29 cellular contexts compared by ENCODE assay signal in genomic region chr7:98192781-98193457, GRCh38. TPM values are rescaled to one million over a fixed set of nuclear protein-coding genes. Genes with fewer than 3 reads are reported as not detected.
"Had no signal": no experiment of that assay in that cellular context is flagged by ENCODE, and none has a peak within 500 bp of the region (broad histone marks: within the 10 kb centered on the region; RNA-seq: fewer than 3 reads in every experiment).

No MANE protein-coding gene starts in this region.

- DNase-seq: activated CD4-positive, alpha-beta T cell treated with anti-CD3 and anti-CD28 coated beads for 4 hours; activated CD4-positive, alpha-beta T cell treated with anti-CD3 and anti-CD28 coated beads, Interleukin-2, amount 50 U/mL, for 4 hours; activated effector memory CD4-positive, alpha-beta T cell treated with Interleukin-2 at 50 U/mL for 16 hours; activated naive CD4-positive, alpha-beta T cell treated with anti-CD3 and anti-CD28 coated beads for 36 hours; activated naive CD8-positive, alpha-beta T cell treated with anti-CD3 and anti-CD28 coated beads for 36 hours; aorta; brain microvascular endothelial cell; caudate nucleus; dermis blood vessel endothelial cell; effector CD4-positive, alpha-beta T cell; hippocampal formation; immature natural killer cell; left colon; naive B cell; pancreas; stimulated activated CD4-positive, alpha-beta T cell treated with anti-CD3 and anti-CD28 coated beads, Interleukin-1b, Interleukin-23, amount 100 ng/mL, for 48 hours; stimulated activated CD4-positive, alpha-beta T cell treated with anti-CD3 and anti-CD28 coated beads, Interleukin-4, amount 100 ng/mL, for 4 hours; stimulated activated CD8-positive, alpha-beta memory T cell treated with anti-CD3 and anti-CD28 coated beads, Interleukin-4, amount 100 ng/mL, for 48 hours; stimulated activated naive CD8-positive, alpha-beta T cell treated with anti-CD3 and anti-CD28 coated beads, Interleukin-15, amount 100 ng/mL, for 72 hours; substantia nigra had no signal

- H3K4me3 ChIP-seq: adrenal gland, esophagus muscularis mucosa, pancreas, prostate gland, smooth muscle cell, upper lobe of left lung, vagina had no signal

- H3K4me1 ChIP-seq: adrenal gland, esophagus muscularis mucosa, pancreas, prostate gland, vagina had no signal

- H3K27ac ChIP-seq: adrenal gland, brain microvascular endothelial cell, esophagus muscularis mucosa, pancreas, prostate gland, upper lobe of left lung, vagina, VCaP had no signal

- H3K9me3 Mint-ChIP-seq: activated naive CD4-positive, alpha-beta T cell treated with anti-CD3 and anti-CD28 coated beads for 36 hours; immature natural killer cell had no signal

- H3K9me3 ChIP-seq: adrenal gland, esophagus muscularis mucosa, pancreas, prostate gland, upper lobe of left lung, vagina had no signal

- H3K27me3 Mint-ChIP-seq: activated naive CD8-positive, alpha-beta T cell treated with anti-CD3 and anti-CD28 coated beads for 36 hours; stimulated activated naive CD8-positive, alpha-beta T cell treated with anti-CD3 and anti-CD28 coated beads, Interleukin-15, amount 100 ng/mL, for 72 hours had no signal

- H3K27ac Mint-ChIP-seq: activated naive CD4-positive, alpha-beta T cell treated with anti-CD3 and anti-CD28 coated beads for 36 hours; activated naive CD8-positive, alpha-beta T cell treated with anti-CD3 and anti-CD28 coated beads for 36 hours; immature natural killer cell; mesothelial cell of epicardium; naive B cell; stimulated activated memory B cell treated with anti-CD40 and anti-IgM and Interleukin-4, amounts not matched to agents 10 μg/mL and 1 μg/mL and 100 μg/mL, for 72 hours; stimulated activated naive CD8-positive, alpha-beta T cell treated with anti-CD3 and anti-CD28 coated beads, Interleukin-15, amount 100 ng/mL, for 72 hours had no signal

- H3K36me3 ChIP-seq: prostate gland had no signal

- H3K4me3 Mint-ChIP-seq: activated naive CD4-positive, alpha-beta T cell treated with anti-CD3 and anti-CD28 coated beads for 36 hours; activated naive CD8-positive, alpha-beta T cell treated with anti-CD3 and anti-CD28 coated beads for 36 hours; immature natural killer cell; mesothelial cell of epicardium; naive B cell; stimulated activated memory B cell treated with anti-CD40 and anti-IgM and Interleukin-4, amounts not matched to agents 10 μg/mL and 1 μg/mL and 100 μg/mL, for 72 hours; stimulated activated naive CD8-positive, alpha-beta T cell treated with anti-CD3 and anti-CD28 coated beads, Interleukin-15, amount 100 ng/mL, for 72 hours had no signal

- H3K27me3 ChIP-seq: adrenal gland, brain microvascular endothelial cell, esophagus muscularis mucosa, pancreas, upper lobe of left lung, vagina had no signal

- H3K4me1 Mint-ChIP-seq: mesothelial cell of epicardium; stimulated activated memory B cell treated with anti-CD40 and anti-IgM and Interleukin-4, amounts not matched to agents 10 μg/mL and 1 μg/mL and 100 μg/mL, for 72 hours had no signal

- ATAC-seq: left colon; pancreas; stimulated activated memory B cell treated with anti-CD40 and anti-IgM and Interleukin-4, amounts not matched to agents 10 μg/mL and 1 μg/mL and 100 μg/mL, for 72 hours; stimulated activated naive CD8-positive, alpha-beta T cell treated with anti-CD3 and anti-CD28 coated beads, Interleukin-15, amount 100 ng/mL, for 72 hours had no signal

RNA-seq across cellular contexts. Expression of gene BHLHA15, which starts 18.3 kb away (rescaled TPM):
- total RNA-seq: aorta, esophagus muscularis mucosa, mesothelial cell of epicardium, vagina had no signal
